In genomic region chr1:2296211-2296610, GRCh38 we compare ENCODE assay signal across 8 cellular contexts.
A peak's percentile ranks its signal among the peaks of the same experiment; 100 is the strongest.
DNase-seq lines count a peak whose midpoint lies in the region; ATAC-seq and TF ChIP-seq lines count a peak whose summit lies in the region.
"Not testable (repeated sequence)": the region's sequence is repeated elsewhere in the genome, so short reads cannot be mapped to it uniquely, and the experiment has no call there.

No MANE protein-coding gene starts in this region.

- not testable (repeated sequence) for H3K36me3 ChIP-seq in CD4-positive, CD25-positive, alpha-beta regulatory T cell (ENCODE audit: control insufficient read depth, insufficient read depth, low read length); brain microvascular endothelial cell (replicated peaks)

- not testable (repeated sequence) for H3K36me3 Mint-ChIP-seq in CD4-positive, CD25-positive, alpha-beta regulatory T cell; IgD-negative memory B cell; activated CD4-positive, alpha-beta T cell treated with anti-CD3 and anti-CD28 coated beads, Interleukin-2, amount 10 ng/mL, durations not matched to agents 24 days and 14 days (ENCODE audit: low read depth); neural crest cell (ENCODE audit: low read depth); stimulated activated naive CD8-positive, alpha-beta T cell treated with anti-CD3 and anti-CD28 coated beads, Interleukin-15, Interleukin-2, amounts not matched to agents 100 ng/mL and 50 ng/mL, for 24 hours (ENCODE audit: low read depth)
- H3K36me3 Mint-ChIP-seq in activated T-helper 2 cell treated with anti-CD3 and anti-CD28 coated beads, Interferon-gamma antibody, Interleukin-2, Interleukin-4, amounts not matched to agents 10 μg/mL and 5 μg/mL and 100 μg/mL, durations not matched to agents 14 hours and 24 hours and 36 hours (ENCODE audit: low read depth): peaks cover 18% of the 10 kb centered on the region

- not testable (repeated sequence) for H3K27me3 ChIP-seq in CD4-positive, CD25-positive, alpha-beta regulatory T cell (ENCODE audit: control insufficient read depth, insufficient read depth, low read length); brain microvascular endothelial cell (replicated peaks)

- H3K27ac Mint-ChIP-seq in CD4-positive, CD25-positive, alpha-beta regulatory T cell: peak overlapping the region in 2 of 3 donors; percentile 79 to 86
- H3K27ac Mint-ChIP-seq in IgD-negative memory B cell: peak overlapping the region in 2 of 3 donors; percentile 77 to 86
- peak overlapping the region; percentile 62 for H3K27ac Mint-ChIP-seq in activated CD4-positive, alpha-beta T cell treated with anti-CD3 and anti-CD28 coated beads, Interleukin-2, amount 10 ng/mL, durations not matched to agents 24 days and 14 days
- H3K27ac Mint-ChIP-seq in activated T-helper 2 cell treated with anti-CD3 and anti-CD28 coated beads, Interferon-gamma antibody, Interleukin-2, Interleukin-4, amounts not matched to agents 10 μg/mL and 5 μg/mL and 100 μg/mL, durations not matched to agents 14 hours and 24 hours and 36 hours: peak overlapping the region; percentile 66
- H3K27ac Mint-ChIP-seq in neural crest cell (ENCODE audit: unreplicated experiment): not testable (repeated sequence)
- H3K27ac Mint-ChIP-seq in stimulated activated naive CD8-positive, alpha-beta T cell treated with anti-CD3 and anti-CD28 coated beads, Interleukin-15, Interleukin-2, amounts not matched to agents 100 ng/mL and 50 ng/mL, for 24 hours: peak overlapping the region; percentile 77

- H3K4me3 Mint-ChIP-seq in CD4-positive, CD25-positive, alpha-beta regulatory T cell: peak overlapping the region in 1 of 4 donors; percentile 43
- H3K4me3 Mint-ChIP-seq in IgD-negative memory B cell: peak overlapping the region in 2 of 4 donors; percentile 24 to 43
- H3K4me3 Mint-ChIP-seq in activated CD4-positive, alpha-beta T cell treated with anti-CD3 and anti-CD28 coated beads, Interleukin-2, amount 10 ng/mL, durations not matched to agents 24 days and 14 days; activated T-helper 2 cell treated with anti-CD3 and anti-CD28 coated beads, Interferon-gamma antibody, Interleukin-2, Interleukin-4, amounts not matched to agents 10 μg/mL and 5 μg/mL and 100 μg/mL, durations not matched to agents 14 hours and 24 hours and 36 hours (ENCODE audit: low read depth); stimulated activated naive CD8-positive, alpha-beta T cell treated with anti-CD3 and anti-CD28 coated beads, Interleukin-15, Interleukin-2, amounts not matched to agents 100 ng/mL and 50 ng/mL, for 24 hours: not testable (repeated sequence)
- peak overlapping the region; percentile 38 for H3K4me3 Mint-ChIP-seq in neural crest cell

- H3K9me3 ChIP-seq in CD4-positive, CD25-positive, alpha-beta regulatory T cell (ENCODE audit: control insufficient read depth in 2 of 2, low read length in 2 of 2): not testable (repeated sequence)

- peaks cover 85% of the 10 kb centered on the region for H3K4me1 ChIP-seq in CD4-positive, CD25-positive, alpha-beta regulatory T cell (ENCODE audit: control insufficient read depth, insufficient read depth, low read length, poor library complexity, severe bottlenecking)

- H3K4me3 ChIP-seq in CD4-positive, CD25-positive, alpha-beta regulatory T cell (ENCODE audit: low read depth, low read length); brain microvascular endothelial cell (ENCODE audit: low read depth, low read length); fibroblast of mammary gland (ENCODE audit: control insufficient read depth, low read depth, low read length): not testable (repeated sequence)

- not testable (repeated sequence) for TF ChIP-seq CTCF in brain microvascular endothelial cell (IDR thresholded peaks at IDR 0.05; ENCODE audit: low read depth, low read length, missing control alignments); fibroblast of mammary gland (conservative IDR thresholded peaks at IDR 0.05; ENCODE audit: control insufficient read depth, insufficient read depth, low read depth, low read length); neural crest cell (conservative IDR thresholded peaks at IDR 0.05)

- peaks cover 0 to 94% (median 48%) of the 10 kb centered on the region in 4 donors for H3K4me1 Mint-ChIP-seq in CD4-positive, CD25-positive, alpha-beta regulatory T cell
- H3K4me1 Mint-ChIP-seq in IgD-negative memory B cell: peaks cover 12 to 34% (median 26%) of the 10 kb centered on the region in 3 donors
- peaks cover 53% of the 10 kb centered on the region for H3K4me1 Mint-ChIP-seq in activated CD4-positive, alpha-beta T cell treated with anti-CD3 and anti-CD28 coated beads, Interleukin-2, amount 10 ng/mL, durations not matched to agents 24 days and 14 days
- peaks cover 55% of the 10 kb centered on the region for H3K4me1 Mint-ChIP-seq in activated T-helper 2 cell treated with anti-CD3 and anti-CD28 coated beads, Interferon-gamma antibody, Interleukin-2, Interleukin-4, amounts not matched to agents 10 μg/mL and 5 μg/mL and 100 μg/mL, durations not matched to agents 14 hours and 24 hours and 36 hours (ENCODE audit: low read depth)
- H3K4me1 Mint-ChIP-seq in neural crest cell: peaks cover 17% of the 10 kb centered on the region
- peaks cover 86% of the 10 kb centered on the region for H3K4me1 Mint-ChIP-seq in stimulated activated naive CD8-positive, alpha-beta T cell treated with anti-CD3 and anti-CD28 coated beads, Interleukin-15, Interleukin-2, amounts not matched to agents 100 ng/mL and 50 ng/mL, for 24 hours (ENCODE audit: low read depth)

- not testable (repeated sequence) for ATAC-seq in CD4-positive, CD25-positive, alpha-beta regulatory T cell (ENCODE audit: low read depth in 2 of 2)

- H3K27me3 Mint-ChIP-seq in CD4-positive, CD25-positive, alpha-beta regulatory T cell; IgD-negative memory B cell; activated CD4-positive, alpha-beta T cell treated with anti-CD3 and anti-CD28 coated beads, Interleukin-2, amount 10 ng/mL, durations not matched to agents 24 days and 14 days; activated T-helper 2 cell treated with anti-CD3 and anti-CD28 coated beads, Interferon-gamma antibody, Interleukin-2, Interleukin-4, amounts not matched to agents 10 μg/mL and 5 μg/mL and 100 μg/mL, durations not matched to agents 14 hours and 24 hours and 36 hours (ENCODE audit: low read depth); neural crest cell (ENCODE audit: low read depth); stimulated activated naive CD8-positive, alpha-beta T cell treated with anti-CD3 and anti-CD28 coated beads, Interleukin-15, Interleukin-2, amounts not matched to agents 100 ng/mL and 50 ng/mL, for 24 hours: not testable (repeated sequence)

- H3K27ac ChIP-seq in CD4-positive, CD25-positive, alpha-beta regulatory T cell (ENCODE audit: insufficient read depth, low read length, poor library complexity, severe bottlenecking): not testable (repeated sequence)
- H3K27ac ChIP-seq in brain microvascular endothelial cell: peak overlapping the region; percentile 4

- intact Hi-C loops in activated CD4-positive, alpha-beta T cell treated with anti-CD3 and anti-CD28 coated beads, Interleukin-2, amount 10 ng/mL, durations not matched to agents 24 days and 14 days (cut with micrococcal nuclease): loop anchor here (10.0 kb wide), 1 partner anchor 289 kb away; the partner anchor contains the start of gene PRXL2B
- intact Hi-C loops in activated T-helper 2 cell treated with anti-CD3 and anti-CD28 coated beads, Interferon-gamma antibody, Interleukin-2, Interleukin-4, amounts not matched to agents 10 μg/mL and 5 μg/mL and 100 μg/mL, durations not matched to agents 14 hours and 24 hours and 36 hours (cut with micrococcal nuclease): loop anchor here (10.0 kb wide), 1 partner anchor 89 kb away; no protein-coding TSS in a partner anchor

- not testable (repeated sequence) for DNase-seq in CD4-positive, CD25-positive, alpha-beta regulatory T cell; activated T-helper 2 cell treated with anti-CD3 and anti-CD28 coated beads, Interferon-gamma antibody, Interleukin-2, Interleukin-4, amounts not matched to agents 10 μg/mL and 5 μg/mL and 100 μg/mL, durations not matched to agents 14 hours and 24 hours and 36 hours (ENCODE audit: low spot score); neural crest cell (ENCODE audit: low read depth, low spot score)
- peak; percentile 77 for DNase-seq in activated CD4-positive, alpha-beta T cell treated with anti-CD3 and anti-CD28 coated beads, Interleukin-2, amount 10 ng/mL, durations not matched to agents 24 days and 14 days
- DNase-seq in brain microvascular endothelial cell: peak; percentile 75
- DNase-seq in fibroblast of mammary gland (ENCODE audit: low read depth): peak; percentile 81

- H3K9me3 Mint-ChIP-seq in CD4-positive, CD25-positive, alpha-beta regulatory T cell; IgD-negative memory B cell; activated CD4-positive, alpha-beta T cell treated with anti-CD3 and anti-CD28 coated beads, Interleukin-2, amount 10 ng/mL, durations not matched to agents 24 days and 14 days; activated T-helper 2 cell treated with anti-CD3 and anti-CD28 coated beads, Interferon-gamma antibody, Interleukin-2, Interleukin-4, amounts not matched to agents 10 μg/mL and 5 μg/mL and 100 μg/mL, durations not matched to agents 14 hours and 24 hours and 36 hours; neural crest cell; stimulated activated naive CD8-positive, alpha-beta T cell treated with anti-CD3 and anti-CD28 coated beads, Interleukin-15, Interleukin-2, amounts not matched to agents 100 ng/mL and 50 ng/mL, for 24 hours: not testable (repeated sequence)

- in situ Hi-C loops in brain microvascular endothelial cell (cut with HindIII; ENCODE audit: low pct_ligation_motif_present, low sequenced_read_pairs): not testable (repeated sequence)
